ENCODE assay signal across 20 cellular contexts in genomic region chr10:44899450-44900080, GRCh38. TPM values are rescaled to one million over a fixed set of nuclear protein-coding genes. Genes with fewer than 3 reads are reported as not detected.
DNase-seq lines count a peak whose midpoint lies in the region; ATAC-seq and TF ChIP-seq lines count a peak whose summit lies in the region.
"Had no signal": no experiment of that assay in that cellular context is flagged by ENCODE, and none has a peak within 500 bp of the region (broad histone marks: within the 10 kb centered on the region; RNA-seq: fewer than 3 reads in every experiment).

No MANE protein-coding gene starts in this region.

- no peak for DNase-seq in MM.1S
- DNase-seq in iPS-NIHi11 (ENCODE audit: low spot score) = peak; percentile 31
- no peak for DNase-seq in neural crest cell (ENCODE audit: low read depth, low spot score)
- no peak for DNase-seq in esophagus squamous epithelium (lab: John Stamatoyannopoulos, UW)
- DNase-seq in activated CD4-positive, alpha-beta T cell treated with anti-CD3 and anti-CD28 coated beads, Interleukin-2, amount 10 ng/mL, durations not matched to agents 7 days and 5 days = no peak
- DNase-seq in spleen = no peak
- DNase-seq: DMS 273 treated with DMSO at 0.1 percent for 48 hours; GOT3; NCI-H1417 treated with DMSO at 0.1 percent for 48 hours; NCI-H446 treated with DMSO at 0.1 percent for 48 hours; NK-92 treated with Interleukin-12 subunit alpha and Interleukin-12 subunit beta, amount 100 ng/mL, for 24 hours; OCI-M1; RPMI8226; SIG-M5 had no signal

- peak overlapping the region; percentile 82 for H3K4me2 ChIP-seq in BLaER1
- no peak overlapping the region for H3K4me2 ChIP-seq in MM.1S (ENCODE audit: low read depth, low read length)

- CTCF ChIA-PET in activated CD4-positive, alpha-beta T cell treated with anti-CD3 and anti-CD28 coated beads, Interleukin-2, amount 10 ng/mL, durations not matched to agents 7 days and 5 days (lab: Charles Lee) = interaction anchor here (1.2 kb wide), 1 partner anchor 33 kb away, joined by 4 read pairs; no protein-coding TSS in a partner anchor

- H3K9me2 ChIP-seq in MM.1S (replicated peaks; ENCODE audit: insufficient read depth, low read length) = no peaks in the 10 kb centered on the region

- H3F3A ChIP-seq in MM.1S (ENCODE audit: insufficient read depth, low read length) = peaks cover 26% of the 10 kb centered on the region

- WGBS in esophagus squamous epithelium, 2 donors = 67 to 69% methylated on average over 3 of the region's 5 CpGs
- 62 to 86% (median 74%) methylated on average over 5 of the region's 5 CpGs for WGBS in spleen, 5 donors

- no peaks in the 10 kb centered on the region for H3K36me3 Mint-ChIP-seq in neural crest cell (ENCODE audit: low read depth)
- no peaks in the 10 kb centered on the region for H3K36me3 Mint-ChIP-seq in activated CD4-positive, alpha-beta T cell treated with anti-CD3 and anti-CD28 coated beads, Interleukin-2, amount 10 ng/mL, durations not matched to agents 7 days and 5 days (ENCODE audit: low read depth)
- H3K36me3 Mint-ChIP-seq: IgD-negative memory B cell had no signal

- peak overlapping the region; percentile 73 for H3K27ac ChIP-seq in BLaER1
- peak overlapping the region; percentile 93; the same call in 1 of the 2 replicates for H3K27ac ChIP-seq in MM.1S (ENCODE audit: low read length)
- H3K27ac ChIP-seq in esophagus squamous epithelium = no peak overlapping the region
- H3K27ac ChIP-seq in spleen = no peak overlapping the region

- no peaks in the 10 kb centered on the region for H3K9me3 Mint-ChIP-seq in neural crest cell
- H3K9me3 Mint-ChIP-seq in activated CD4-positive, alpha-beta T cell treated with anti-CD3 and anti-CD28 coated beads, Interleukin-2, amount 10 ng/mL, durations not matched to agents 7 days and 5 days = no peaks in the 10 kb centered on the region
- H3K9me3 Mint-ChIP-seq: IgD-negative memory B cell had no signal

- ATAC-seq in GM21367 (IDR thresholded peaks at IDR 0.05; ENCODE audit: unreplicated experiment) = no peak

- intact Hi-C loops in esophagus squamous epithelium (cut with DNase I) (no loop called here), spleen (cut with DNase I; ENCODE audit: low total_unique reads) (no loop called here)

- H3K27ac Mint-ChIP-seq in neural crest cell (ENCODE audit: unreplicated experiment) = peak overlapping the region; percentile 53
- H3K27ac Mint-ChIP-seq in activated CD4-positive, alpha-beta T cell treated with anti-CD3 and anti-CD28 coated beads, Interleukin-2, amount 10 ng/mL, durations not matched to agents 7 days and 5 days = no peak overlapping the region
- H3K27ac Mint-ChIP-seq: IgD-negative memory B cell had no signal

- H3K36me3 ChIP-seq in BLaER1 (0 out of 2 replicates have a peak, but pooled peaks cover 4% of the 10 kb centered on the region), MM.1S (replicated peaks; ENCODE audit: insufficient read depth, low read length) (no peaks in the 10 kb centered on the region), esophagus squamous epithelium (no peaks in the 10 kb centered on the region), spleen (no peaks in the 10 kb centered on the region)

- no peak for TF ChIP-seq CTCF in MM.1S (IDR thresholded peaks at IDR 0.05; ENCODE audit: low read length)
- no peak for TF ChIP-seq CTCF in neural crest cell (conservative IDR thresholded peaks at IDR 0.05)
- TF ChIP-seq CTCF in esophagus squamous epithelium (IDR thresholded peaks at IDR 0.05) = no peak
- no peak for TF ChIP-seq CTCF in spleen (IDR thresholded peaks at IDR 0.05 in 8 of 11, conservative IDR thresholded peaks at IDR 0.05 in 3 of 11)

- H4K20me1 ChIP-seq in BLaER1 = no peaks in the 10 kb centered on the region
- no peaks in the 10 kb centered on the region for H4K20me1 ChIP-seq in MM.1S (ENCODE audit: insufficient read depth, low read length)

- no peaks in the 10 kb centered on the region for H3K27me3 Mint-ChIP-seq in neural crest cell (ENCODE audit: low read depth)
- H3K27me3 Mint-ChIP-seq in activated CD4-positive, alpha-beta T cell treated with anti-CD3 and anti-CD28 coated beads, Interleukin-2, amount 10 ng/mL, durations not matched to agents 7 days and 5 days = no peaks in the 10 kb centered on the region

- TF ChIP-seq POLR2A in esophagus squamous epithelium (IDR thresholded peaks at IDR 0.05) (no peak), spleen (IDR thresholded peaks at IDR 0.05) (no peak)

- no peaks in the 10 kb centered on the region for H3K79me2 ChIP-seq in MM.1S (ENCODE audit: low read length)

- H3K27me3 ChIP-seq in BLaER1 = no peaks in the 10 kb centered on the region
- H3K27me3 ChIP-seq in MM.1S (replicated peaks; ENCODE audit: insufficient read depth, low read length) = no peaks in the 10 kb centered on the region
- no peaks in the 10 kb centered on the region for H3K27me3 ChIP-seq in esophagus squamous epithelium
- H3K27me3 ChIP-seq in spleen (replicated peaks in 1 of 7) = no peaks in the 10 kb centered on the region

- POLR2A ChIA-PET in activated CD4-positive, alpha-beta T cell treated with anti-CD3 and anti-CD28 coated beads, Interleukin-2, amount 10 ng/mL, durations not matched to agents 7 days and 5 days (lab: Charles Lee) = no interaction called here

- peak overlapping the region; percentile 63; the same call in 1 of the 2 replicates for H2AFZ ChIP-seq in MM.1S (ENCODE audit: low read length)

- H3K4me1 Mint-ChIP-seq in neural crest cell = peaks cover 50% of the 10 kb centered on the region
- no peaks in the 10 kb centered on the region for H3K4me1 Mint-ChIP-seq in activated CD4-positive, alpha-beta T cell treated with anti-CD3 and anti-CD28 coated beads, Interleukin-2, amount 10 ng/mL, durations not matched to agents 7 days and 5 days

- peaks cover 85% of the 10 kb centered on the region for H3K4me1 ChIP-seq in BLaER1
- peaks cover 56% of the 10 kb centered on the region for H3K4me1 ChIP-seq in MM.1S (ENCODE audit: low read length)
- H3K4me1 ChIP-seq in esophagus squamous epithelium = no peaks in the 10 kb centered on the region
- H3K4me1 ChIP-seq in spleen = no peaks in the 10 kb centered on the region

- no peak overlapping the region for H3K4me3 ChIP-seq in BLaER1
- no peak overlapping the region for H3K4me3 ChIP-seq in MM.1S (ENCODE audit: low read length)
- H3K4me3 ChIP-seq in esophagus squamous epithelium = no peak overlapping the region
- no peak overlapping the region for H3K4me3 ChIP-seq in spleen

- no peak overlapping the region for H3K4me3 Mint-ChIP-seq in neural crest cell
- no peak overlapping the region for H3K4me3 Mint-ChIP-seq in activated CD4-positive, alpha-beta T cell treated with anti-CD3 and anti-CD28 coated beads, Interleukin-2, amount 10 ng/mL, durations not matched to agents 7 days and 5 days
- H3K4me3 Mint-ChIP-seq: IgD-negative memory B cell had no signal

- H3K9ac ChIP-seq in BLaER1 = 0 out of 2 replicates have a peak overlapping the region, but pooled peaks have one; percentile 49
- peak overlapping the region; percentile 37; the same call in 1 of the 2 replicates for H3K9ac ChIP-seq in MM.1S (ENCODE audit: low read length)

- peaks cover 13% of the 10 kb centered on the region; the same call in 1 of the 2 replicates for H3K9me3 ChIP-seq in BLaER1
- no peaks in the 10 kb centered on the region for H3K9me3 ChIP-seq in MM.1S (replicated peaks; ENCODE audit: insufficient read depth, low read length)
- no peaks in the 10 kb centered on the region for H3K9me3 ChIP-seq in esophagus squamous epithelium
- H3K9me3 ChIP-seq in spleen = peaks cover 0 to 9% (median 0%) of the 10 kb centered on the region in 8 donors

RNA-seq across cellular contexts. Expression of gene TMEM72, which starts 11.6 kb away (rescaled TPM):
- total RNA-seq in neural crest cell = not detected in 2 replicates
- not detected for total RNA-seq in esophagus squamous epithelium
- not detected for total RNA-seq in activated CD4-positive, alpha-beta T cell treated with anti-CD3 and anti-CD28 coated beads, Interleukin-2, amount 10 ng/mL, durations not matched to agents 7 days and 5 days
- total RNA-seq in spleen = not detected
- polyA plus RNA-seq in spleen = under 1 TPM in 1 of 3 donors, not detected in 2; 0.04 TPM
- total RNA-seq: A172, HT1080 had no signal
- polyA plus RNA-seq: BJ, IgD-negative memory B cell had no signal

Comparison
In these comparisons a context has a peak if more than half of its experiments do, and no peak if none do; other contexts are left out.
1. H3K27ac ChIP-seq: peak in BLaER1 (single experiment) and MM.1S (single experiment); none in esophagus squamous epithelium (0 of 4) and spleen (0 of 8).